In the genomic region with DNA sequence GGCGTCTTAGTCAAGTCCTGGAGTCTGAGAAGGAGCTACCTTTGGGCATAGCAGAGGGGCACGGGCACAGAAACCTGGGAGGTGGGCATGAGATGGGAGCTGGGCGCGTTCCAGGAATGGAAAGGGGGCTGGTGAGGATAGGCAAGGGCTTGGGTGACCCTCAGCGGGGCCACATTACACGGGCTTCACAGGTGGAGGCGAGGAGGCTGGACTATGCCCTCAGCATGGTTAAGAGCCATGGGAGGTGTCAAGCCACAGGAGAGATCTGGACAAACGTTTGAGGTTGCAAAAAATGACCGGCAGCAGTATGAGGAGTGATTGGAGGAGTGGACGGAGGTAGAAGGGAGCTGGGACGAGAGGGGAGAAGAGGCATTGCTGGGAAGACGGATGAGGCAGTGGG, we compare ENCODE assay signal across 1 cellular context.
TF ChIP-seq lines count a peak whose summit lies in the region.

No MANE protein-coding gene starts in this region.

TF ChIP-seq in HCT116, 20 proteins besides CTCF, POLR2A, EP300 and RAD21:
- TF ChIP-seq CEBPB (IDR thresholded peaks at IDR 0.05; ENCODE audit: low read depth) (no peak), EGR1 (IDR thresholded peaks at IDR 0.05; ENCODE audit: low read depth) (no peak), TCF7L2 (IDR thresholded peaks at IDR 0.05; ENCODE audit: borderline replicate concordance, extremely low read depth, insufficient read depth, insufficient read length) (no peak), SRF (IDR thresholded peaks at IDR 0.05; ENCODE audit: low read depth) (no peak), YY1 (IDR thresholded peaks at IDR 0.05; ENCODE audit: extremely low read depth, insufficient replicate concordance, low read depth, low read length) (no peak), SP1 (IDR thresholded peaks at IDR 0.05; ENCODE audit: low read depth) (no peak), ZFX (IDR thresholded peaks at IDR 0.05) (no peak), ELF1 (IDR thresholded peaks at IDR 0.05; ENCODE audit: borderline replicate concordance, low read depth) (no peak)
- TF ChIP-seq, protein P1, sequence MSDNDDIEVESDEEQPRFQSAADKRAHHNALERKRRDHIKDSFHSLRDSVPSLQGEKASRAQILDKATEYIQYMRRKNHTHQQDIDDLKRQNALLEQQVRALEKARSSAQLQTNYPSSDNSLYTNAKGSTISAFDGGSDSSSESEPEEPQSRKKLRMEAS (IDR thresholded peaks at IDR 0.05): no peak
